10 cellular contexts compared by ENCODE assay signal in genomic region chr7:95620631-95621030, GRCh38. TPM values are rescaled to one million over a fixed set of nuclear protein-coding genes. Genes with fewer than 3 reads are reported as not detected.
"Had no signal": no experiment of that assay in that cellular context is flagged by ENCODE, and none has a peak within 500 bp of the region (broad histone marks: within the 10 kb centered on the region; RNA-seq: fewer than 3 reads in every experiment).

No MANE protein-coding gene starts in this region.

- H3K27ac ChIP-seq: GM23248, HL-60 had no signal

- ATAC-seq: HCT116, HepG2 had no signal

- DNase-seq: GM23248, GOT3, H7, HFFc6 had no signal

- H3K9me3 ChIP-seq: HAP-1 had no signal

- H3K36me3 ChIP-seq: HAP-1 had no signal

- FAIRE-seq: HepG2 had no signal

- H3K4me3 ChIP-seq: GM23248, HAP-1 had no signal

- H3K4me1 ChIP-seq: HAP-1 had no signal

RNA-seq across cellular contexts. Expression of gene PDK4, which starts 24.3 kb away (rescaled TPM):
- total RNA-seq: HepG2, HFFc6, HT1080 had no signal
- polyA plus RNA-seq: IgD-negative memory B cell had no signal
